Comparison of ENCODE assay signal across 19 cellular contexts in the genomic region with DNA sequence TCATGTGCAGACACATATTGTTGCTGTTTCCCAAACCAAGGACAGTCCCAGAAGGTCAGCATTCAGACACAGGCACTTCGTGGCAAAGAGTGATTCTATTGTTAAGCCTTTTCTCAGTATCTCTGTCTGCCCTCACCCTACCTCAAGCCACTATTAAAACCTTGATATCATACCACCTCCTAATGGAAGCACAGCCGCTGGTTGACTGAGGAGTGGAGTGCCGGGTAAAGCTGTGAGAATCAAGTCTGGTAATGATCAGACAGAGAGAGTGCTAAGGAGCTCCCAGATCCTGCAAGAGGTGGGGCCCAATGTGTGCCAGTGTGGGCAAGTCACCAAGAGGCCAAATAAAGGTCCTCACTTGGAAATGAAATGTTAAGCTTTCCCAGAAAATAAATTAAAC.
"Had no signal": no experiment of that assay in that cellular context is flagged by ENCODE, and none has a peak within 500 bp of the region (broad histone marks: within the 10 kb centered on the region; RNA-seq: fewer than 3 reads in every experiment).

No MANE protein-coding gene starts in this region.

- H3K36me3 Mint-ChIP-seq: activated naive CD8-positive, alpha-beta T cell treated with anti-CD3 and anti-CD28 coated beads for 36 hours had no signal

- H3K27ac ChIP-seq: SJSA1 had no signal

- H3K36me3 ChIP-seq: SJSA1 had no signal

- H3K27me3 ChIP-seq: SJSA1 had no signal

- H3K4me3 ChIP-seq: K562, SJSA1 had no signal

- H3K4me3 Mint-ChIP-seq: activated B cell treated with CpG ODN at 0.5 μM for 24 hours; activated CD4-positive, alpha-beta memory T cell treated with anti-CD3 and anti-CD28 coated beads, Interleukin-2, amount 10 ng/mL, durations not matched to agents 7 days and 5 days; activated CD4-positive, alpha-beta T cell treated with anti-CD3 and anti-CD28 coated beads, Interleukin-2, amount 10 ng/mL, durations not matched to agents 7 days and 5 days; activated naive CD4-positive, alpha-beta T cell treated with anti-CD3 and anti-CD28 coated beads for 36 hours; activated naive CD8-positive, alpha-beta T cell treated with anti-CD3 and anti-CD28 coated beads for 36 hours; activated T-helper 17 cell treated with anti-CD3 and anti-CD28 coated beads, Interleukin-2, amount 50 U/mL, for 72 hours; T-helper 17 cell had no signal

- H3K9me3 Mint-ChIP-seq: activated B cell treated with CpG ODN at 0.5 μM for 24 hours; activated CD4-positive, alpha-beta memory T cell treated with anti-CD3 and anti-CD28 coated beads, Interleukin-2, amount 10 ng/mL, durations not matched to agents 7 days and 5 days; activated CD4-positive, alpha-beta T cell treated with anti-CD3 and anti-CD28 coated beads, Interleukin-2, amount 10 ng/mL, durations not matched to agents 7 days and 5 days; activated naive CD4-positive, alpha-beta T cell treated with anti-CD3 and anti-CD28 coated beads for 36 hours; activated naive CD8-positive, alpha-beta T cell treated with anti-CD3 and anti-CD28 coated beads for 36 hours; activated T-helper 17 cell treated with anti-CD3 and anti-CD28 coated beads, Interleukin-2, amount 50 U/mL, for 72 hours had no signal

- H3K9me3 ChIP-seq: SJSA1 had no signal

- H3K27ac Mint-ChIP-seq: activated B cell treated with CpG ODN at 0.5 μM for 24 hours; activated CD4-positive, alpha-beta memory T cell treated with anti-CD3 and anti-CD28 coated beads, Interleukin-2, amount 10 ng/mL, durations not matched to agents 7 days and 5 days; activated CD4-positive, alpha-beta T cell treated with anti-CD3 and anti-CD28 coated beads, Interleukin-2, amount 10 ng/mL, durations not matched to agents 7 days and 5 days; activated naive CD4-positive, alpha-beta T cell treated with anti-CD3 and anti-CD28 coated beads for 36 hours; activated naive CD8-positive, alpha-beta T cell treated with anti-CD3 and anti-CD28 coated beads for 36 hours; activated T-helper 17 cell treated with anti-CD3 and anti-CD28 coated beads, Interleukin-2, amount 50 U/mL, for 72 hours; T-helper 17 cell had no signal

- H3K27me3 Mint-ChIP-seq: activated B cell treated with CpG ODN at 0.5 μM for 24 hours; activated CD4-positive, alpha-beta memory T cell treated with anti-CD3 and anti-CD28 coated beads, Interleukin-2, amount 10 ng/mL, durations not matched to agents 7 days and 5 days; activated CD4-positive, alpha-beta T cell treated with anti-CD3 and anti-CD28 coated beads, Interleukin-2, amount 10 ng/mL, durations not matched to agents 7 days and 5 days; activated naive CD8-positive, alpha-beta T cell treated with anti-CD3 and anti-CD28 coated beads for 36 hours; activated T-helper 17 cell treated with anti-CD3 and anti-CD28 coated beads, Interleukin-2, amount 50 U/mL, for 72 hours; T-helper 17 cell had no signal

- ATAC-seq: activated T-helper 17 cell treated with anti-CD3 and anti-CD28 coated beads, Interleukin-2, amount 50 U/mL, for 72 hours; K562; T-helper 17 cell had no signal

- H3K4me1 Mint-ChIP-seq: activated B cell treated with CpG ODN at 0.5 μM for 24 hours; activated CD4-positive, alpha-beta memory T cell treated with anti-CD3 and anti-CD28 coated beads, Interleukin-2, amount 10 ng/mL, durations not matched to agents 7 days and 5 days; activated CD4-positive, alpha-beta T cell treated with anti-CD3 and anti-CD28 coated beads, Interleukin-2, amount 10 ng/mL, durations not matched to agents 7 days and 5 days; activated naive CD8-positive, alpha-beta T cell treated with anti-CD3 and anti-CD28 coated beads for 36 hours; activated T-helper 17 cell treated with anti-CD3 and anti-CD28 coated beads, Interleukin-2, amount 50 U/mL, for 72 hours; T-helper 17 cell had no signal

- DNase-seq: activated B cell treated with CpG ODN at 0.5 μM for 24 hours; activated CD4-positive, alpha-beta memory T cell treated with anti-CD3 and anti-CD28 coated beads, Interleukin-2, amount 10 ng/mL, durations not matched to agents 7 days and 5 days; activated CD4-positive, alpha-beta T cell treated with anti-CD3 and anti-CD28 coated beads, Interleukin-2, amount 10 ng/mL, durations not matched to agents 7 days and 5 days; activated gamma-delta T cell; activated naive CD4-positive, alpha-beta T cell treated with anti-CD3 and anti-CD28 coated beads for 36 hours; activated naive CD8-positive, alpha-beta T cell treated with anti-CD3 and anti-CD28 coated beads for 36 hours; activated T-cell treated with anti-CD3 and anti-CD28 coated beads for 4 hours; activated T-cell treated with anti-CD3 and anti-CD28 coated beads, Interleukin-2, amount 50 U/mL, for 48 hours; cerebellar nuclear complex; Karpas-422; MM.1S; NCI-H1694; NCI-H2081; NCI-H2171; T-helper 17 cell; T-helper 9 cell had no signal
